ENCODE assay signal across 1 cellular context in the genomic region with DNA sequence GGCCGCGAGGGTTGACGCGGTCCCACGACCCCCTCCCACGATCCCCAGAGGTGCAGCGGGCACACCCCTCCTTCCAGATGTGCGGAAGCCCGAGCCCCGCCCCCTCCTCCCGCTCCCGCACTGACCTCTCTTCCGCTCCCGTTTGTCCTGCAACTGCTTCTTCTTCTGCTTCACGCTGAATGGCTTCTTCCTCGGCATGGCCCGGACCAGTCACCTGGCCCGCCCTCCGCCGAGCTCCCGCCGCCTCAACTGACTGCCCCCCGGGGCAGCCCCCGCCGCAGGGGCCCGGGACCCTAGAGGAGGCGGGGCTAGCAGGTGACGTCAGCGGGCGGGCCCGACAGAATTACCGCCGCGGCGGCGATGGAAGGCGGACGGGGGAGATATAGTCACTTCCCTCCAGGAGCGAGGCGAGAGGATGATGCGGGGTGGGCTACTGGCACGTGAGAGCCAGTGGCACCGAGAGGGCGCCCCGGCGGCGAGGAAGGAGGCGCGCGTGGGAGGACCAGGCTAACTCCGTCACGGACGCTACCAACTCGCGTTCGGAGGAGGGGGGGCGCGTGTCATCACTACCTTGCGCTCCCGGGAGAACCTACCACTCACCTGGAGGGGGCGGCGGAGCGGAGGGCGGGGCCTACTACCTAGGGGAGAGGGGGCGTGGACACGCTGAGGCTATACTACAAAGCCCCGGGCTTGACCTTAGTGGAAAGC.
TF ChIP-seq lines count a peak whose summit lies in the region.

GNL1 (minus strand) TSS at position 484 of the 708 bp plus-strand sequence; CDS start at position 198, 286 bp downstream.

TF ChIP-seq in K562, 482 proteins besides CTCF, POLR2A, EP300 and RAD21 (continued from another document and continues in another):
- TF ChIP-seq, protein P1, sequence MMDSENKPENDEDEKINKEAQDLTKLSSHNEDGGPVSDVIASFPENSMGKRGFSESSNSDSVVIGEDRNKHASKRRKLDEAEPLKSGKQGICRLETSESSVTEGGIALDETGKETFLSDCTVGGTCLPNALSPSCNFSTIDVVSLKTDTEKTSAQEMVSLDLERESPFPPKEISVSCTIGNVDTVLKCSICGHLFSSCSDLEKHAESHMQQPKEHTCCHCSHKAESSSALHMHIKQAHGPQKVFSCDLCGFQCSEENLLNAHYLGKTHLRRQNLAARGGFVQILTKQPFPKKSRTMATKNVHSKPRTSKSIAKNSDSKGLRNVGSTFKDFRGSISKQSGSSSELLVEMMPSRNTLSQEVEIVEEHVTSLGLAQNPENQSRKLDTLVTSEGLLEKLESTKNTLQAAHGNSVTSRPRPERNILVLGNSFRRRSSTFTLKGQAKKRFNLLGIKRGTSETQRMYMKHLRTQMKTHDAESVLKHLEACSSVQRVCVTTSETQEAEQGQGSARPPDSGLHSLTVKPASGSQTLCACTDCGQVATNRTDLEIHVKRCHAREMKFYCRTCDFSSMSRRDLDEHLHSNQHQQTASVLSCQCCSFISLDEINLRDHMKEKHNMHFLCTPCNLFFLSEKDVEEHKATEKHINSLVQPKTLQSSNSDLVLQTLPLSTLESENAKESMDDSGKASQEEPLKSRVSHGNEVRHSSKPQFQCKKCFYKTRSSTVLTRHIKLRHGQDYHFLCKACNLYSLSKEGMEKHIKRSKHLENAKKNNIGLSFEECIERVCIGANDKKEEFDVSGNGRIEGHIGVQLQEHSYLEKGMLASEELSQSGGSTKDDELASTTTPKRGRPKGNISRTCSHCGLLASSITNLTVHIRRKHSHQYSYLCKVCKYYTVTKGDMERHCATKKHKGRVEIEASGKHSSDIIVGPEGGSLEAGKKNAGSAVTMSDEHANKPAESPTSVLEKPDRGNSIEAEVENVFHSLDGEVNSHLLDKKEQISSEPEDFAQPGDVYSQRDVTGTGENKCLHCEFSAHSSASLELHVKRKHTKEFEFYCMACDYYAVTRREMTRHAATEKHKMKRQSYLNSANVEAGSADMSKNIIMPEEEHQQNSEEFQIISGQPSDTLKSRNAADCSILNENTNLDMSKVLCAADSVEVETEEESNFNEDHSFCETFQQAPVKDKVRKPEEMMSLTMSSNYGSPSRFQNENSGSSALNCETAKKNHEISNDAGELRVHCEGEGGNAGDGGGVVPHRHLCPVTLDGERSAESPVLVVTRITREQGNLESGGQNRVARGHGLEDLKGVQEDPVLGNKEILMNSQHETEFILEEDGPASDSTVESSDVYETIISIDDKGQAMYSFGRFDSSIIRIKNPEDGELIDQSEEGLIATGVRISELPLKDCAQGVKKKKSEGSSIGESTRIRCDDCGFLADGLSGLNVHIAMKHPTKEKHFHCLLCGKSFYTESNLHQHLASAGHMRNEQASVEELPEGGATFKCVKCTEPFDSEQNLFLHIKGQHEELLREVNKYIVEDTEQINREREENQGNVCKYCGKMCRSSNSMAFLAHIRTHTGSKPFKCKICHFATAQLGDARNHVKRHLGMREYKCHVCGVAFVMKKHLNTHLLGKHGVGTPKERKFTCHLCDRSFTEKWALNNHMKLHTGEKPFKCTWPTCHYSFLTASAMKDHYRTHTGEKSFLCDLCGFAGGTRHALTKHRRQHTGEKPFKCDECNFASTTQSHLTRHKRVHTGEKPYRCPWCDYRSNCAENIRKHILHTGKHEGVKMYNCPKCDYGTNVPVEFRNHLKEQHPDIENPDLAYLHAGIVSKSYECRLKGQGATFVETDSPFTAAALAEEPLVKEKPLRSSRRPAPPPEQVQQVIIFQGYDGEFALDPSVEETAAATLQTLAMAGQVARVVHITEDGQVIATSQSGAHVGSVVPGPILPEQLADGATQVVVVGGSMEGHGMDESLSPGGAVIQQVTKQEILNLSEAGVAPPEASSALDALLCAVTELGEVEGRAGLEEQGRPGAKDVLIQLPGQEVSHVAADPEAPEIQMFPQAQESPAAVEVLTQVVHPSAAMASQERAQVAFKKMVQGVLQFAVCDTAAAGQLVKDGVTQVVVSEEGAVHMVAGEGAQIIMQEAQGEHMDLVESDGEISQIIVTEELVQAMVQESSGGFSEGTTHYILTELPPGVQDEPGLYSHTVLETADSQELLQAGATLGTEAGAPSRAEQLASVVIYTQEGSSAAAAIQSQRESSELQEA (IDR thresholded peaks at IDR 0.05; ENCODE audit: low read depth) = no peak
- TF ChIP-seq ZBTB8A (IDR thresholded peaks at IDR 0.05; ENCODE audit: partially characterized antibody) = no peak
- TF ChIP-seq BCLAF1 (IDR thresholded peaks at IDR 0.05; ENCODE audit: borderline replicate concordance in 1 of 2, control insufficient read depth in 1 of 2, low read depth in 2 of 2, low read length in 1 of 2) = peak in 1 of 2 experiments; percentile 91; a peak in 2 of 4 replicates
- TF ChIP-seq RNF2 (IDR thresholded peaks at IDR 0.05) = peak; percentile 74; the same call in 1 of the 2 replicates
- TF ChIP-seq MAFK (IDR thresholded peaks at IDR 0.05; ENCODE audit: low read length) = no peak
- TF ChIP-seq, protein P2, sequence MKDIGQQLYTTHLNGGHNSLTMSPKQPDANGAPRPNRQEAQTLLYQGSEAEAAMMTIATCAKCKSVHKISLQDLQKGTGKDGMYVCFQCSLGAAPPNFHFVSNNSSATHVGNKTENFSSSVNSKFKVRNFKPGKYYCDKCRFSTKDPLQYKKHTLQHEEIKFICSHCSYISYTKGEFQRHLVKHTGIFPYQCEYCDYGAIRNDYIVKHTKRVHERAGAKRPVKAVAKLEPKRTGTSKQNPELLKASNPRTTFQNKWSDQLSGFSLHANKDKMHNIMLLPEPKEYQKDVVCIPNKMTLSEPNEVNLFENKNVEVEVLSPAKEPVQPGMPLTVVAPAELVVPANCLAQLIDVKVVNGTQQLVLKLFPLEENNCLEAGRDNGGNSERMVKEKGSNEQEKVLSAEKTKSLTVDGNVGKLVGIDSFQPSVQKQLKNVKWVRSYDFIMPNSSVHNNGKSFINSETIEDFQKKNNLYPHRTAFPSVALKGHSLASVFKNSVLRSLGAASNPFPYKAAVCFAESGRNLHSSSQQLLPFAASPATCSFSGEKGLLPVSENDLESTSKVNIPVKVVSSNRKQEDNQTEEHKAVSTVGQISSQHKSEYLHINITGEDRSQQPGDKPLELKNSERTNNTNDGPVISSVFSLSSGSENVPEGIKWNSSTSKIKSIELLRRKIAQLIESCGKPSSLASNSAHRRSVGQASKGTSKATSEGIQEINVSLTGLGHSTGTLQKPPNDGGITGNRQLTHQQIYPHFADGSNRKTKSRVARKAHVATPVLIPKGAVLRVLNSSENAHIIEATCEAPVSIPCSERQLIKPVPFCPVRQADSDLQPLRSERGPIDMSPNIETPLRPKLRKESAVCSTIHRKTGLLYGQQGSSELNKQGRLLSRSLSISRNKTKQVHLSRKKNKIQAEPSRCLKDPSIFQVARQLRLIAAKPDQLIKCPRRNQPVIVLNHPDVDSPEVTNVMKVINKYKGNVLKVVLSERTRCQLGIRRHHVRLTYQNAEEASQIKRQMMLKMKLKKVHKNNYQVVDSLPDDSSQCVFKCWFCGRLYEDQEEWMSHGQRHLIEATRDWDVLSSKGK (CRISPR knock-in tag; IDR thresholded peaks at IDR 0.05) = no peak
- TF ChIP-seq KAT7 (CRISPR knock-in tag; IDR thresholded peaks at IDR 0.05; ENCODE audit: borderline replicate concordance) = peak; percentile 35; the same call in 1 of the 2 replicates
- peak; percentile 2 to 50; a peak in 1 of 4 replicates for TF ChIP-seq MLLT1 (IDR thresholded peaks at IDR 0.05)
- TF ChIP-seq ZNF384 (IDR thresholded peaks at IDR 0.05; ENCODE audit: low read depth, low read length) = no peak
- TF ChIP-seq ZNF79 (CRISPR knock-in tag; IDR thresholded peaks at IDR 0.05; ENCODE audit: low read depth) = no peak
- no peak for TF ChIP-seq HLTF (IDR thresholded peaks at IDR 0.05)
- TF ChIP-seq, protein P3, sequence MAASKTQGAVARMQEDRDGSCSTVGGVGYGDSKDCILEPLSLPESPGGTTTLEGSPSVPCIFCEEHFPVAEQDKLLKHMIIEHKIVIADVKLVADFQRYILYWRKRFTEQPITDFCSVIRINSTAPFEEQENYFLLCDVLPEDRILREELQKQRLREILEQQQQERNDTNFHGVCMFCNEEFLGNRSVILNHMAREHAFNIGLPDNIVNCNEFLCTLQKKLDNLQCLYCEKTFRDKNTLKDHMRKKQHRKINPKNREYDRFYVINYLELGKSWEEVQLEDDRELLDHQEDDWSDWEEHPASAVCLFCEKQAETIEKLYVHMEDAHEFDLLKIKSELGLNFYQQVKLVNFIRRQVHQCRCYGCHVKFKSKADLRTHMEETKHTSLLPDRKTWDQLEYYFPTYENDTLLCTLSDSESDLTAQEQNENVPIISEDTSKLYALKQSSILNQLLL (CRISPR knock-in tag; IDR thresholded peaks at IDR 0.05; ENCODE audit: borderline replicate concordance) = no peak
- no peak for TF ChIP-seq PRPF4 (IDR thresholded peaks at IDR 0.05; ENCODE audit: insufficient read depth, low read depth, low read length, poor library complexity, severe bottlenecking)
- TF ChIP-seq ZNF780A (CRISPR knock-in tag; IDR thresholded peaks at IDR 0.05) = no peak
- TF ChIP-seq TRIM28 (IDR thresholded peaks at IDR 0.05) = no peak
- TF ChIP-seq CBX5 (IDR thresholded peaks at IDR 0.05; ENCODE audit: borderline replicate concordance, low read depth) = 0 out of 2 replicates have a peak, but pooled peaks have one; percentile 35
- TF ChIP-seq, protein P4, sequence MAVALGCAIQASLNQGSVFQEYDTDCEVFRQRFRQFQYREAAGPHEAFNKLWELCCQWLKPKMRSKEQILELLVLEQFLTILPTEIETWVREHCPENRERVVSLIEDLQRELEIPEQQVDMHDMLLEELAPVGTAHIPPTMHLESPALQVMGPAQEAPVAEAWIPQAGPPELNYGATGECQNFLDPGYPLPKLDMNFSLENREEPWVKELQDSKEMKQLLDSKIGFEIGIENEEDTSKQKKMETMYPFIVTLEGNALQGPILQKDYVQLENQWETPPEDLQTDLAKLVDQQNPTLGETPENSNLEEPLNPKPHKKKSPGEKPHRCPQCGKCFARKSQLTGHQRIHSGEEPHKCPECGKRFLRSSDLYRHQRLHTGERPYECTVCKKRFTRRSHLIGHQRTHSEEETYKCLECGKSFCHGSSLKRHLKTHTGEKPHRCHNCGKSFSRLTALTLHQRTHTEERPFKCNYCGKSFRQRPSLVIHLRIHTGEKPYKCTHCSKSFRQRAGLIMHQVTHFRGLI (CRISPR knock-in tag; IDR thresholded peaks at IDR 0.05) = no peak
- peak; percentile 42 for TF ChIP-seq ARID4B (CRISPR knock-in tag; IDR thresholded peaks at IDR 0.05)
- peak; percentile 56; the same call in 1 of the 2 replicates for TF ChIP-seq SMARCA4 (IDR thresholded peaks at IDR 0.05)
- TF ChIP-seq, protein P5, sequence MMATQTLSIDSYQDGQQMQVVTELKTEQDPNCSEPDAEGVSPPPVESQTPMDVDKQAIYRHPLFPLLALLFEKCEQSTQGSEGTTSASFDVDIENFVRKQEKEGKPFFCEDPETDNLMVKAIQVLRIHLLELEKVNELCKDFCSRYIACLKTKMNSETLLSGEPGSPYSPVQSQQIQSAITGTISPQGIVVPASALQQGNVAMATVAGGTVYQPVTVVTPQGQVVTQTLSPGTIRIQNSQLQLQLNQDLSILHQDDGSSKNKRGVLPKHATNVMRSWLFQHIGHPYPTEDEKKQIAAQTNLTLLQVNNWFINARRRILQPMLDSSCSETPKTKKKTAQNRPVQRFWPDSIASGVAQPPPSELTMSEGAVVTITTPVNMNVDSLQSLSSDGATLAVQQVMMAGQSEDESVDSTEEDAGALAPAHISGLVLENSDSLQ (IDR thresholded peaks at IDR 0.05) = peak; percentile 54; the same call in 1 of the 2 replicates
- no peak; the same call in 1 of the 2 replicates for TF ChIP-seq ZNF316 (IDR thresholded peaks at IDR 0.05)
